Comparison of ENCODE assay signal across 8 cellular contexts in the genomic region with DNA sequence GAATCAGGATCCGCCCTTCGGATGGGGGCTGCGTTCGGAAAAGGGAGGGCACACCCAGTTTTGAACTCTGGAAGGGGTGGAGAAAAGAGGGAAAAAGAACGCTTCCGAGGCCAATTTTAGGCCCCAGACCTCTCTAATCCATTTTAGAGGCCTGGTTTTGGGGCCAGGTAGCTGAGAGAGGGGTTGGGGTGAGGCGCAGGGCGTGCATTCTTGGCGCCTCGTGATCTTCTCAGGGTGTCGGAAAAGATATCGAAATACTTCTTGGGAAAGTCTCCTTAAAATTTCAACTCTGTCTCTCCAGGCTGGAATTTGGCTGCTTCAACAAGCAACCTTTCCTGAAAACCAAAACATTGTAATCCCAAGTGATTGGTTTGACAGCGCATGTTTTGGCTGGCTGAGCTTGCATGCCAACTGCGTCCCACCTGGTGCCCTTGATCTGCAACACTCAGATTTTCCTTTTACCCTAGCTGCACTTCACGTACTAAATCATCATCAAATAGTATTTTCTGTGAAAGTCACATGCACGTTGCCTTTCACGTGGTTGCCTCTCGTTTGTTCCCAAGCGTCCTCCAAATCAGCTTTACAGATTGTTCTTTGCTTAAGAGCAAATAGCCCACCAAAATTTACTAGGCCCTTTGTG. TPM values are rescaled to one million over a fixed set of nuclear protein-coding genes. Genes with fewer than 3 reads are reported as not detected.
DNase-seq lines count a peak whose midpoint lies in the region; ATAC-seq, FAIRE-seq and TF ChIP-seq lines count a peak whose summit lies in the region.

No MANE protein-coding gene starts in this region.

- H3K27ac ChIP-seq in SJCRH30 = peak overlapping the region; percentile 93
- peak overlapping the region; percentile 97 for H3K27ac ChIP-seq in keratinocyte (ENCODE audit: control insufficient read depth, insufficient read depth, low read length)

- H3K4me1 ChIP-seq in SJCRH30 (peaks cover 8% of the 10 kb centered on the region; the same call in 1 of the 2 replicates), keratinocyte (ENCODE audit: control insufficient read depth, extremely low read depth, insufficient read depth, low read length) (peaks cover 12% of the 10 kb centered on the region)

- H3K79me2 ChIP-seq in keratinocyte (ENCODE audit: control insufficient read depth, insufficient read depth, low read length) = peaks cover 39% of the 10 kb centered on the region

- ATAC-seq in GM18858 (IDR thresholded peaks at IDR 0.05; ENCODE audit: unreplicated experiment) (no peak), GM18868 (IDR thresholded peaks at IDR 0.05; ENCODE audit: unreplicated experiment) (no peak)

- TF ChIP-seq CTCF in LNCaP clone FGC (IDR thresholded peaks at IDR 0.05; ENCODE audit: control insufficient read depth, extremely low read depth, insufficient read depth) (no peak), keratinocyte (optimal IDR thresholded peaks at IDR 0.05 in 1 of 3, IDR thresholded peaks at IDR 0.05 in 1 of 3, conservative IDR thresholded peaks at IDR 0.05 in 1 of 3; ENCODE audit: extremely low read depth in 1 of 3, insufficient read depth in 2 of 3, low read length in 3 of 3) (no peak)

- no peaks in the 10 kb centered on the region for H3K9me1 ChIP-seq in keratinocyte (ENCODE audit: control insufficient read depth, extremely low read depth, insufficient read depth, low read length)

- peaks cover 4% of the 10 kb centered on the region for H4K20me1 ChIP-seq in keratinocyte (ENCODE audit: control insufficient read depth, extremely low read depth, insufficient read depth, low read length)

- dilution Hi-C loops in keratinocyte (cut with MboI; ENCODE audit: extremely low pct_ligation_motif_present, low sequenced_read_pairs) = no loop called here

- peak overlapping the region; percentile 63; the same call in 1 of the 2 replicates for H3K4me3 ChIP-seq in GM08714 (ENCODE audit: low read length)
- peak overlapping the region; percentile 75 for H3K4me3 ChIP-seq in LNCaP clone FGC (ENCODE audit: low read depth, low read length)
- peak overlapping the region; percentile 91 for H3K4me3 ChIP-seq in SJCRH30
- H3K4me3 ChIP-seq in keratinocyte (ENCODE audit: control insufficient read depth in 2 of 3, extremely low read depth in 1 of 3, insufficient read depth in 2 of 3, low read depth in 1 of 3, low read length in 3 of 3) = peak overlapping the region; percentile 64 to 95 (median 68)

- H2AFZ ChIP-seq in keratinocyte (ENCODE audit: control insufficient read depth, low read length) = peak overlapping the region; percentile 21

- H3K4me2 ChIP-seq in keratinocyte (ENCODE audit: control insufficient read depth, extremely low read depth, insufficient read depth, low read depth, low read length) = peak overlapping the region; percentile 91

- no peak for FAIRE-seq in keratinocyte (lab: Jason Lieb, UNC)

- no peaks in the 10 kb centered on the region for H3K9me3 ChIP-seq in SJCRH30 (replicated peaks)
- H3K9me3 ChIP-seq in keratinocyte (ENCODE audit: control insufficient read depth, low read depth, low read length) = no peaks in the 10 kb centered on the region

- no peak for DNase-seq in LNCaP clone FGC (ENCODE audit: low read depth)
- peak; percentile 34 to 60 for DNase-seq in SJCRH30
- DNase-seq in amniotic epithelial cell (ENCODE audit: low read depth) = peak; percentile 31
- DNase-seq in keratinocyte (ENCODE audit: low read depth, low spot score) = no peak
- DNase-seq in stimulated activated CD4-positive, alpha-beta T cell treated with anti-CD3 and anti-CD28 coated beads, Interleukin-15, amount 100 ng/mL, for 48 hours (ENCODE audit: low read depth in 2 of 2) = peak; percentile 41 to 55

- no peaks in the 10 kb centered on the region for H3K27me3 ChIP-seq in SJCRH30
- no peaks in the 10 kb centered on the region for H3K27me3 ChIP-seq in keratinocyte (ENCODE audit: control insufficient read depth, extremely low read depth, insufficient read depth, low read length)

- H3K9ac ChIP-seq in keratinocyte (ENCODE audit: control insufficient read depth, extremely low read depth, insufficient read depth, low read length) = peak overlapping the region; percentile 93

- H3K36me3 ChIP-seq in SJCRH30 = peaks cover 3% of the 10 kb centered on the region; the same call in 1 of the 2 replicates
- H3K36me3 ChIP-seq in keratinocyte (ENCODE audit: control insufficient read depth in 2 of 2, extremely low read depth in 1 of 2, insufficient read depth in 2 of 2, low read length in 2 of 2) = no peaks in the 10 kb centered on the region

RNA-seq across cellular contexts. Expression of a gene that starts 0.9 kb away (rescaled TPM):
- total RNA-seq in SJCRH30 (2014; rRNA removed; shearing (Covaris generic)) = 407 and 436 TPM in 2 replicates
- polyA plus RNA-seq in keratinocyte = 61.9 to 144 TPM (median 79.8 TPM) in 3 replicates
- 236 TPM for polyA plus RNA-seq in keratinocyte (2011; ENCODE audit: low read depth)
- 37.3 and 85.1 TPM in 2 replicates for polyA plus RNA-seq in keratinocyte (2011; cell fraction: cytosol; rRNA removed)
- polyA plus RNA-seq in keratinocyte (2011; cell fraction: nucleus; rRNA removed) = 154 and 189 TPM in 2 replicates
- polyA plus RNA-seq in keratinocyte (2012; ENCODE audit: low replicate concordance) = 57.8 and 71.2 TPM in 2 replicates
- polyA minus RNA-seq in keratinocyte = 19.6 to 173 TPM (median 81.6 TPM) in 3 replicates
- 66.4 TPM for polyA minus RNA-seq in keratinocyte (2011; cell fraction: cytosol; rRNA and poly(A)+ RNA removed)
- 83.3 and 170 TPM in 2 replicates for polyA minus RNA-seq in keratinocyte (2011; cell fraction: nucleus; rRNA and poly(A)+ RNA removed)

Comparison
In these comparisons a context has a peak if more than half of its experiments do, and no peak if none do; other contexts are left out.
1. DNase-seq: peak in SJCRH30 (2 of 2), amniotic epithelial cell (single experiment) and stimulated activated CD4-positive, alpha-beta T cell treated with anti-CD3 and anti-CD28 coated beads, Interleukin-15, amount 100 ng/mL, for 48 hours (2 of 2); none in LNCaP clone FGC (single experiment) and keratinocyte (single experiment).
2. Peak in every context shown above with its lines, with median percentiles within 50 percentile points of each other: H3K4me3 ChIP-seq.